29 cellular contexts compared by ENCODE assay signal in the genomic region with DNA sequence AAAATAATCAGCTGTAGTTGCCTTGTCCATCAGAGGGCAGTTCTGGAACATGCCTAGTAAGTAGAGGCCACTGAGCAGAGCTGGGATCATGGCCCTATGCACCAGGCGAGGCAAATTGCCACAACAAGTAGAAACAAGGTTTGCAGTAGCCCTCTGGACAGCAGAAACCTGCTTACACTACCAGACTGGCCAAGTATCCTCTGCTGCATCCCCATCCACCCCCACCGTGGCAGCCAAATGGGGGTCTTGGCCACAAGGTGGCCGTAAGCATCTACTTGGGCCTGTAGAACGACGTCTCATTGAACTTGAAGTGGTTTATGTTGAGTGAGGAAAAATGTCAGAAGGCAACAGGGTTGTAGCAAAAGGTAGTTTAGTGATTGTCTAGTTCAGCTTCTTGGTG.
"Had no signal": no experiment of that assay in that cellular context is flagged by ENCODE, and none has a peak within 500 bp of the region (broad histone marks: within the 10 kb centered on the region; RNA-seq: fewer than 3 reads in every experiment).

No MANE protein-coding gene starts in this region.

- H3K27me3 ChIP-seq: breast epithelium, esophagus muscularis mucosa, foreskin keratinocyte, heart right ventricle, pancreas, stomach, thyroid gland, upper lobe of right lung had no signal

- H3K27me3 Mint-ChIP-seq: activated CD4-positive, alpha-beta T cell treated with anti-CD3 and anti-CD28 coated beads for 36 hours; activated naive CD4-positive, alpha-beta T cell treated with anti-CD3 and anti-CD28 coated beads, Interleukin-2, amount 10 ng/mL, durations not matched to agents 7 days and 5 days; activated naive CD8-positive, alpha-beta T cell treated with anti-CD3 and anti-CD28 coated beads, Interleukin-2, amount 10 ng/mL, durations not matched to agents 7 days and 5 days; activated T-cell treated with anti-CD3 and anti-CD28 coated beads, Interleukin-2, amount 50 U/mL, for 24 hours; dendritic cell treated with granulocyte-macrophage colony-stimulating factor and Interleukin-4, amounts not matched to agents 40 ng/mL and 50 ng/mL, for 4 days; naive B cell; stimulated activated naive B cell treated with anti-CD40 and anti-IgM and Interleukin-4, amounts not matched to agents 10 μg/mL and 1 μg/mL and 100 μg/mL, for 72 hours; T-cell had no signal

- H3K36me3 Mint-ChIP-seq: activated naive CD4-positive, alpha-beta T cell treated with anti-CD3 and anti-CD28 coated beads, Interleukin-2, amount 10 ng/mL, durations not matched to agents 7 days and 5 days; activated naive CD8-positive, alpha-beta T cell treated with anti-CD3 and anti-CD28 coated beads, Interleukin-2, amount 10 ng/mL, durations not matched to agents 7 days and 5 days had no signal

- H3K4me3 Mint-ChIP-seq: activated CD4-positive, alpha-beta T cell treated with anti-CD3 and anti-CD28 coated beads for 36 hours; activated CD8-positive, alpha-beta T cell treated with anti-CD3 and anti-CD28 coated beads, Interleukin-2, amount 10 ng/mL, durations not matched to agents 7 days and 5 days; activated naive CD4-positive, alpha-beta T cell treated with anti-CD3 and anti-CD28 coated beads, Interleukin-2, amount 10 ng/mL, durations not matched to agents 7 days and 5 days; activated naive CD8-positive, alpha-beta T cell treated with anti-CD3 and anti-CD28 coated beads, Interleukin-2, amount 10 ng/mL, durations not matched to agents 7 days and 5 days; activated T-cell treated with anti-CD3 and anti-CD28 coated beads, Interleukin-2, amount 50 U/mL, for 24 hours; central memory CD8-positive, alpha-beta T cell; dendritic cell treated with granulocyte-macrophage colony-stimulating factor and Interleukin-4, amounts not matched to agents 40 ng/mL and 50 ng/mL, for 4 days; mesothelial cell of epicardium; naive B cell; nephron progenitor cell; stimulated activated naive B cell treated with anti-CD40 and anti-IgM and Interleukin-4, amounts not matched to agents 10 μg/mL and 1 μg/mL and 100 μg/mL, for 72 hours; T-cell; T-helper 2 cell treated with Interferon-gamma antibody and Interleukin-4, amounts not matched to agents 5 μg/mL and 100 μg/mL, for 36 hours had no signal

- ATAC-seq: activated CD4-positive, alpha-beta T cell treated with anti-CD3 and anti-CD28 coated beads for 36 hours; activated CD8-positive, alpha-beta T cell treated with anti-CD3 and anti-CD28 coated beads, Interleukin-2, amount 10 ng/mL, durations not matched to agents 7 days and 5 days; foreskin keratinocyte; heart right ventricle; left ventricle myocardium superior; pancreas; right cardiac atrium; stimulated activated naive B cell treated with anti-CD40 and anti-IgM and Interleukin-4, amounts not matched to agents 10 μg/mL and 1 μg/mL and 100 μg/mL, for 72 hours; T-cell; upper lobe of right lung had no signal

- H3K4me1 ChIP-seq: breast epithelium, foreskin keratinocyte, pancreas, thyroid gland, upper lobe of right lung had no signal

- H3K4me3 ChIP-seq: breast epithelium, esophagus muscularis mucosa, heart right ventricle, pancreas, stomach, thyroid gland, upper lobe of right lung had no signal

- DNase-seq: activated CD4-positive, alpha-beta T cell treated with anti-CD3 and anti-CD28 coated beads for 36 hours; activated CD4-positive, CD25-positive, alpha-beta regulatory T cell; activated CD8-positive, alpha-beta T cell treated with anti-CD3 and anti-CD28 coated beads, Interleukin-2, amount 10 ng/mL, durations not matched to agents 7 days and 5 days; activated gamma-delta T cell; activated naive CD4-positive, alpha-beta T cell treated with anti-CD3 and anti-CD28 coated beads, Interleukin-2, amount 10 ng/mL, durations not matched to agents 7 days and 5 days; activated naive CD8-positive, alpha-beta T cell treated with anti-CD3 and anti-CD28 coated beads, Interleukin-2, amount 10 ng/mL, durations not matched to agents 7 days and 5 days; activated T-cell treated with anti-CD3 and anti-CD28 coated beads, Interleukin-2, amount 50 U/mL, for 24 hours; amniotic stem cell; foreskin keratinocyte; heart right ventricle; left ventricle myocardium superior; mammary epithelial cell; naive B cell; nephron progenitor cell; right cardiac atrium; stimulated activated CD4-positive, alpha-beta T cell treated with anti-CD3 and anti-CD28 coated beads, Interleukin-15, amount 100 ng/mL, for 24 hours; stimulated activated CD4-positive, alpha-beta T cell treated with anti-CD3 and anti-CD28 coated beads, Interleukin-2, amount 100 ng/mL, for 24 hours; stimulated activated naive B cell treated with anti-CD40 and anti-IgM and Interleukin-4, amounts not matched to agents 10 μg/mL and 1 μg/mL and 100 μg/mL, for 72 hours; stomach; T-cell; thyroid gland; upper lobe of right lung had no signal

- H3K27ac ChIP-seq: breast epithelium, esophagus muscularis mucosa, foreskin keratinocyte, heart right ventricle, pancreas, stomach, thyroid gland, upper lobe of right lung had no signal

- H3K27ac Mint-ChIP-seq: activated CD4-positive, alpha-beta T cell treated with anti-CD3 and anti-CD28 coated beads for 36 hours; activated CD8-positive, alpha-beta T cell treated with anti-CD3 and anti-CD28 coated beads, Interleukin-2, amount 10 ng/mL, durations not matched to agents 7 days and 5 days; activated naive CD4-positive, alpha-beta T cell treated with anti-CD3 and anti-CD28 coated beads, Interleukin-2, amount 10 ng/mL, durations not matched to agents 7 days and 5 days; activated naive CD8-positive, alpha-beta T cell treated with anti-CD3 and anti-CD28 coated beads, Interleukin-2, amount 10 ng/mL, durations not matched to agents 7 days and 5 days; activated T-cell treated with anti-CD3 and anti-CD28 coated beads, Interleukin-2, amount 50 U/mL, for 24 hours; dendritic cell treated with granulocyte-macrophage colony-stimulating factor and Interleukin-4, amounts not matched to agents 40 ng/mL and 50 ng/mL, for 4 days; mesothelial cell of epicardium; naive B cell; nephron progenitor cell; stimulated activated naive B cell treated with anti-CD40 and anti-IgM and Interleukin-4, amounts not matched to agents 10 μg/mL and 1 μg/mL and 100 μg/mL, for 72 hours; T-cell; T-helper 2 cell treated with Interferon-gamma antibody and Interleukin-4, amounts not matched to agents 5 μg/mL and 100 μg/mL, for 36 hours had no signal

- H3K9me3 ChIP-seq: breast epithelium, esophagus muscularis mucosa, heart right ventricle, pancreas, stomach, thyroid gland, upper lobe of right lung had no signal

- H3K9me3 Mint-ChIP-seq: activated naive CD4-positive, alpha-beta T cell treated with anti-CD3 and anti-CD28 coated beads, Interleukin-2, amount 10 ng/mL, durations not matched to agents 7 days and 5 days; activated naive CD8-positive, alpha-beta T cell treated with anti-CD3 and anti-CD28 coated beads, Interleukin-2, amount 10 ng/mL, durations not matched to agents 7 days and 5 days; activated T-cell treated with anti-CD3 and anti-CD28 coated beads, Interleukin-2, amount 50 U/mL, for 24 hours; central memory CD8-positive, alpha-beta T cell; dendritic cell treated with granulocyte-macrophage colony-stimulating factor and Interleukin-4, amounts not matched to agents 40 ng/mL and 50 ng/mL, for 4 days; mesothelial cell of epicardium; naive B cell; nephron progenitor cell; stimulated activated naive B cell treated with anti-CD40 and anti-IgM and Interleukin-4, amounts not matched to agents 10 μg/mL and 1 μg/mL and 100 μg/mL, for 72 hours; T-cell; T-helper 2 cell treated with Interferon-gamma antibody and Interleukin-4, amounts not matched to agents 5 μg/mL and 100 μg/mL, for 36 hours had no signal

- H3K4me1 Mint-ChIP-seq: activated CD4-positive, alpha-beta T cell treated with anti-CD3 and anti-CD28 coated beads for 36 hours; activated naive CD4-positive, alpha-beta T cell treated with anti-CD3 and anti-CD28 coated beads, Interleukin-2, amount 10 ng/mL, durations not matched to agents 7 days and 5 days; activated naive CD8-positive, alpha-beta T cell treated with anti-CD3 and anti-CD28 coated beads, Interleukin-2, amount 10 ng/mL, durations not matched to agents 7 days and 5 days; central memory CD8-positive, alpha-beta T cell; naive B cell; stimulated activated naive B cell treated with anti-CD40 and anti-IgM and Interleukin-4, amounts not matched to agents 10 μg/mL and 1 μg/mL and 100 μg/mL, for 72 hours; T-cell had no signal
